Comparison of ENCODE assay signal across 14 cellular contexts in the genomic region with DNA sequence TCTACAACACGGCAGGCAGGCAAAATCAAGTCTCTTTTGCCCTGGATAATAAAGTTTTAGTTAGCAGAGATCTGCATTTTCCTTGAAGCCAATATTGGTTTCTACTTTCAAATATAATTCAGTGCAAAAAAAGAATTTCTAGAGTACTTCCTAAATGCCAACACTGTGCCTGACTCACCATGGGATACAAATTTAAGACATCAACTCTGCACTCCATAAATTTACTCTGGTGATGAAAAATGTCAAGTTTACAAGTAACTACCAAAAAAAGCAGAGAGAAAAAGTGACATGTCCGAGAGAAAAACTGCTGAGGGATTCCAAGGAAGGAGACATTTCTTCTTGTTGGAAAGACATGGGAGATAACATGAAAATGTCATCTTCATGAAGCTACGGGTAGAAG.
DNase-seq lines count a peak whose midpoint lies in the region; ATAC-seq and TF ChIP-seq lines count a peak whose summit lies in the region.
"Had no signal": no experiment of that assay in that cellular context is flagged by ENCODE, and none has a peak within 500 bp of the region (broad histone marks: within the 10 kb centered on the region; RNA-seq: fewer than 3 reads in every experiment).

No MANE protein-coding gene starts in this region.

- H3K4me1 ChIP-seq in mesenchymal stem cell (ENCODE audit: control insufficient read depth, insufficient read depth, low read depth, low read length): no peaks in the 10 kb centered on the region
- H3K4me1 ChIP-seq in BE2C: 0 out of 2 replicates have a peak, but pooled peaks cover 3% of the 10 kb centered on the region

- H3K4me3 ChIP-seq in fibroblast of mammary gland (ENCODE audit: control insufficient read depth, low read depth, low read length) (no peak overlapping the region), mesenchymal stem cell (ENCODE audit: insufficient read depth in 1 of 2, low read depth in 1 of 2, low read length in 2 of 2) (no peak overlapping the region), BE2C (ENCODE audit: low read depth, low read length) (no peak overlapping the region)

- WGBS in mesenchymal stem cell: 58% methylated on average over 2 of the region's 3 CpGs

- no peak overlapping the region for H2BK120ac ChIP-seq in mesenchymal stem cell (ENCODE audit: low read depth, low read length)

- DNase-seq in stimulated activated naive CD8-positive, alpha-beta T cell treated with anti-CD3 and anti-CD28 coated beads, Interleukin-15, Interleukin-2, amounts not matched to agents 100 U/mL and 50 U/mL, for 24 hours: no peak
- DNase-seq in T-helper 17 cell: no peak
- DNase-seq in fibroblast of mammary gland (ENCODE audit: low read depth): peak; percentile 37
- no peak for DNase-seq in GM13977 (ENCODE audit: low spot score)
- no peak for DNase-seq in mesenchymal stem cell
- DNase-seq in BE2C: no peak
- DNase-seq: NCI-H1417; NCI-H524; stimulated activated CD4-positive, alpha-beta T cell treated with anti-CD3 and anti-CD28 coated beads, Interleukin-4, amount 100 ng/mL, for 1 hour; stimulated activated naive CD4-positive, alpha-beta T cell treated with Interleukin-2 at 50 U/mL for 16 hours had no signal

- no peak overlapping the region for H3K9ac ChIP-seq in mesenchymal stem cell (ENCODE audit: low read length)

- H3K79me1 ChIP-seq in mesenchymal stem cell (replicated peaks; ENCODE audit: low read length, poor library complexity, severe bottlenecking): peaks cover 10% of the 10 kb centered on the region

- H3K23ac ChIP-seq in mesenchymal stem cell (ENCODE audit: low read length in 2 of 2): no peak overlapping the region

- no peak overlapping the region for H3K14ac ChIP-seq in mesenchymal stem cell (ENCODE audit: low read length in 2 of 2)

- no peaks in the 10 kb centered on the region for H3K9me3 ChIP-seq in T-helper 17 cell (ENCODE audit: control insufficient read depth, low read length, poor library complexity, severe bottlenecking)
- no peaks in the 10 kb centered on the region for H3K9me3 ChIP-seq in mesenchymal stem cell (ENCODE audit: control insufficient read depth, low read length)
- no peaks in the 10 kb centered on the region for H3K9me3 ChIP-seq in BE2C

- no peaks in the 10 kb centered on the region for H3K27me3 ChIP-seq in mesenchymal stem cell (ENCODE audit: control insufficient read depth in 1 of 2, insufficient read depth in 1 of 2, low read length in 2 of 2)
- H3K27me3 ChIP-seq in BE2C: no peaks in the 10 kb centered on the region

- TF ChIP-seq CTCF in fibroblast of mammary gland (conservative IDR thresholded peaks at IDR 0.05; ENCODE audit: control insufficient read depth, insufficient read depth, low read depth, low read length) (no peak), GM13977 (IDR thresholded peaks at IDR 0.05; ENCODE audit: extremely low read depth, insufficient read depth, missing control alignments) (no peak), BE2C (IDR thresholded peaks at IDR 0.05; ENCODE audit: low read depth, low read length) (no peak)

- no peak overlapping the region for H2AFZ ChIP-seq in mesenchymal stem cell (ENCODE audit: low read depth, low read length)

- H3K4ac ChIP-seq in mesenchymal stem cell (ENCODE audit: low read depth in 1 of 2, low read length in 2 of 2): no peak overlapping the region

- no peak overlapping the region for H2BK12ac ChIP-seq in mesenchymal stem cell (ENCODE audit: low read length in 2 of 2)

- in situ Hi-C loops in GM13977 (cut with MboI; ENCODE audit: low pct_unique_long_range_greater_than_20kb, low sequenced_read_pairs, unreplicated experiment): no loop called here

- H3K36me3 ChIP-seq in mesenchymal stem cell (ENCODE audit: control insufficient read depth in 1 of 2, insufficient read depth in 2 of 2, low read depth in 1 of 2, low read length in 2 of 2): peaks cover 3 to 17% of the 10 kb centered on the region in 2 experiments
- peaks cover 16% of the 10 kb centered on the region for H3K36me3 ChIP-seq in BE2C

- no peak overlapping the region for H4K91ac ChIP-seq in mesenchymal stem cell (ENCODE audit: low read length)

- no peak overlapping the region for H3K4me2 ChIP-seq in mesenchymal stem cell (ENCODE audit: low read length, poor library complexity, severe bottlenecking)

- no peak overlapping the region for H4K8ac ChIP-seq in mesenchymal stem cell (ENCODE audit: low read length)

- H3K4me3 Mint-ChIP-seq in stimulated activated naive CD8-positive, alpha-beta T cell treated with anti-CD3 and anti-CD28 coated beads, Interleukin-15, Interleukin-2, amounts not matched to agents 100 ng/mL and 50 ng/mL, for 24 hours: peak overlapping the region; percentile 86
- H3K4me3 Mint-ChIP-seq in T-helper 17 cell: peak overlapping the region; percentile 92
- H3K4me3 Mint-ChIP-seq: CD14-positive monocyte; dendritic cell treated with granulocyte-macrophage colony-stimulating factor and Interleukin-4, amounts not matched to agents 40 ng/mL and 50 ng/mL, for 4 days had no signal

- H2BK5ac ChIP-seq in mesenchymal stem cell (ENCODE audit: low read depth, low read length, poor library complexity, severe bottlenecking): no peak overlapping the region

- no peak overlapping the region for H2AK5ac ChIP-seq in mesenchymal stem cell (ENCODE audit: low read length, severe bottlenecking)

- H3K4me1 Mint-ChIP-seq in stimulated activated naive CD8-positive, alpha-beta T cell treated with anti-CD3 and anti-CD28 coated beads, Interleukin-15, Interleukin-2, amounts not matched to agents 100 ng/mL and 50 ng/mL, for 24 hours (ENCODE audit: low read depth): peaks cover 45% of the 10 kb centered on the region
- peaks cover 27% of the 10 kb centered on the region for H3K4me1 Mint-ChIP-seq in T-helper 17 cell

- H3K27me3 Mint-ChIP-seq in stimulated activated naive CD8-positive, alpha-beta T cell treated with anti-CD3 and anti-CD28 coated beads, Interleukin-15, Interleukin-2, amounts not matched to agents 100 ng/mL and 50 ng/mL, for 24 hours: no peaks in the 10 kb centered on the region
- no peaks in the 10 kb centered on the region for H3K27me3 Mint-ChIP-seq in T-helper 17 cell
- H3K27me3 Mint-ChIP-seq: dendritic cell treated with granulocyte-macrophage colony-stimulating factor and Interleukin-4, amounts not matched to agents 40 ng/mL and 50 ng/mL, for 4 days had no signal

- H3K27ac ChIP-seq in mesenchymal stem cell (ENCODE audit: low read length, poor library complexity, severe bottlenecking): no peak overlapping the region

- peaks cover 48% of the 10 kb centered on the region for H3K36me3 Mint-ChIP-seq in stimulated activated naive CD8-positive, alpha-beta T cell treated with anti-CD3 and anti-CD28 coated beads, Interleukin-15, Interleukin-2, amounts not matched to agents 100 ng/mL and 50 ng/mL, for 24 hours (ENCODE audit: low read depth)
- peaks cover 7% of the 10 kb centered on the region for H3K36me3 Mint-ChIP-seq in T-helper 17 cell (ENCODE audit: low read depth)

- H3K18ac ChIP-seq in mesenchymal stem cell (ENCODE audit: low read depth in 1 of 2, low read length in 2 of 2): no peak overlapping the region

- no peak for ATAC-seq in stimulated activated naive CD8-positive, alpha-beta T cell treated with anti-CD3 and anti-CD28 coated beads, Interleukin-15, Interleukin-2, amounts not matched to agents 100 U/mL and 50 U/mL, for 24 hours
- ATAC-seq in T-helper 17 cell (no peak), HG03571 (IDR thresholded peaks at IDR 0.05; ENCODE audit: unreplicated experiment) (no peak)

- no peak overlapping the region for H2BK15ac ChIP-seq in mesenchymal stem cell (ENCODE audit: low read depth, poor library complexity, severe bottlenecking)

- peak overlapping the region; percentile 80 for H3K27ac Mint-ChIP-seq in stimulated activated naive CD8-positive, alpha-beta T cell treated with anti-CD3 and anti-CD28 coated beads, Interleukin-15, Interleukin-2, amounts not matched to agents 100 ng/mL and 50 ng/mL, for 24 hours
- peak overlapping the region; percentile 97 for H3K27ac Mint-ChIP-seq in T-helper 17 cell
- H3K27ac Mint-ChIP-seq: dendritic cell treated with granulocyte-macrophage colony-stimulating factor and Interleukin-4, amounts not matched to agents 40 ng/mL and 50 ng/mL, for 4 days had no signal

- no peaks in the 10 kb centered on the region for H3K9me3 Mint-ChIP-seq in stimulated activated naive CD8-positive, alpha-beta T cell treated with anti-CD3 and anti-CD28 coated beads, Interleukin-15, Interleukin-2, amounts not matched to agents 100 ng/mL and 50 ng/mL, for 24 hours
- H3K9me3 Mint-ChIP-seq: dendritic cell treated with granulocyte-macrophage colony-stimulating factor and Interleukin-4, amounts not matched to agents 40 ng/mL and 50 ng/mL, for 4 days had no signal
